ENCODE assay signal across 21 cellular contexts in the genomic region with DNA sequence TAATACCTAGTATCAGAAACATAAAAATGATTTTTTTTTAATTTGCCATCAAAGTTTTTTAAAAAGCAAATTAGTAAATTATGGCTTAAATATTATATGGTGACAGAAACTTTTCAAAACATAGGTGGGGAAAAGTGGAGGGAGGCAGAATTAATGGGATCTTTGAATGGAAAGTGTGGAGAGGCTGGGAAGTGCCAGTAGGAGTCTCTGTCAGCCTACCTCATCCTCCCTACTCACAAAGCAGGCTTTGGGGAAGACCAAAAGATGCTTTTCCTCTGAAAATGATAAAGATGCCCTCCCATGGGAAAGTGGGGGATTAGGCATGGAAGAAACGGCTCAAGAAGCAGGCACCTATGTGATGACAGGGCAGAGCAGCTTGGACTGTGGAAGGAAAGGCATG.
"Had no signal": no experiment of that assay in that cellular context is flagged by ENCODE, and none has a peak within 500 bp of the region (broad histone marks: within the 10 kb centered on the region; RNA-seq: fewer than 3 reads in every experiment).

No MANE protein-coding gene starts in this region.

- H3K4me1 ChIP-seq: ascending aorta had no signal

- H3K27ac ChIP-seq: ascending aorta, body of pancreas, KMS-11 had no signal

- DNase-seq: activated CD4-positive, alpha-beta T cell treated with anti-CD3 and anti-CD28 coated beads for 4 hours; activated CD8-positive, alpha-beta memory T cell treated with anti-CD3 and anti-CD28 coated beads, Interleukin-2, amount 50 U/mL, for 4 hours; activated CD8-positive, alpha-beta T cell treated with anti-CD3 and anti-CD28 coated beads for 36 hours; activated naive CD4-positive, alpha-beta T cell; activated T-cell treated with anti-CD3 and anti-CD28 coated beads, Interleukin-2, amount 50 U/mL, for 72 hours; body of pancreas; central memory CD4-positive, alpha-beta T cell; MG63; NCI-H1105 treated with DMSO at 0.1 percent for 48 hours; NCI-H1436 treated with DMSO at 0.1 percent for 48 hours; NCI-H187; NCI-H2081; NCI-H524; PC-3; SHP77; T-helper 9 cell had no signal

- ATAC-seq: activated CD8-positive, alpha-beta T cell treated with anti-CD3 and anti-CD28 coated beads for 36 hours; activated T-cell treated with anti-CD3 and anti-CD28 coated beads, Interleukin-2, amount 50 U/mL, for 72 hours; body of pancreas; PC-3 had no signal

- H3K4me2 ChIP-seq: KMS-11 had no signal

- FAIRE-seq: RCC 7860 had no signal

- H3K27me3 ChIP-seq: ascending aorta, body of pancreas, MG63 had no signal

- H3K27ac Mint-ChIP-seq: activated CD8-positive, alpha-beta T cell treated with anti-CD3 and anti-CD28 coated beads for 36 hours; activated naive CD4-positive, alpha-beta T cell treated with anti-CD3 and anti-CD28 coated beads, Interleukin-2, amount 50 U/mL, for 24 hours; activated T-cell treated with anti-CD3 and anti-CD28 coated beads, Interleukin-2, amount 50 U/mL, for 72 hours; T-helper 1 cell treated with Interleukin-12 subunit alpha and Interleukin-12 subunit beta and Interleukin-4 antibody, amounts not matched to agents 30 μg/mL and 1 μg/mL, for 36 hours had no signal

- H3K27me3 Mint-ChIP-seq: activated CD8-positive, alpha-beta T cell treated with anti-CD3 and anti-CD28 coated beads for 36 hours; activated naive CD4-positive, alpha-beta T cell treated with anti-CD3 and anti-CD28 coated beads, Interleukin-2, amount 50 U/mL, for 24 hours had no signal

- H3K9me3 ChIP-seq: ascending aorta, body of pancreas, MG63 had no signal

- H3K9me3 Mint-ChIP-seq: activated CD8-positive, alpha-beta T cell treated with anti-CD3 and anti-CD28 coated beads for 36 hours; activated naive CD4-positive, alpha-beta T cell treated with anti-CD3 and anti-CD28 coated beads, Interleukin-2, amount 50 U/mL, for 24 hours; activated T-cell treated with anti-CD3 and anti-CD28 coated beads, Interleukin-2, amount 50 U/mL, for 72 hours; T-helper 1 cell treated with Interleukin-12 subunit alpha and Interleukin-12 subunit beta and Interleukin-4 antibody, amounts not matched to agents 30 μg/mL and 1 μg/mL, for 36 hours had no signal

- H3K9ac ChIP-seq: KMS-11 had no signal

- H3K4me3 ChIP-seq: ascending aorta, body of pancreas, MG63 had no signal

- H3K4me3 Mint-ChIP-seq: activated CD8-positive, alpha-beta T cell treated with anti-CD3 and anti-CD28 coated beads for 36 hours; activated naive CD4-positive, alpha-beta T cell treated with anti-CD3 and anti-CD28 coated beads, Interleukin-2, amount 50 U/mL, for 24 hours; activated T-cell treated with anti-CD3 and anti-CD28 coated beads, Interleukin-2, amount 50 U/mL, for 72 hours; T-helper 1 cell treated with Interleukin-12 subunit alpha and Interleukin-12 subunit beta and Interleukin-4 antibody, amounts not matched to agents 30 μg/mL and 1 μg/mL, for 36 hours had no signal
